In the genomic region with DNA sequence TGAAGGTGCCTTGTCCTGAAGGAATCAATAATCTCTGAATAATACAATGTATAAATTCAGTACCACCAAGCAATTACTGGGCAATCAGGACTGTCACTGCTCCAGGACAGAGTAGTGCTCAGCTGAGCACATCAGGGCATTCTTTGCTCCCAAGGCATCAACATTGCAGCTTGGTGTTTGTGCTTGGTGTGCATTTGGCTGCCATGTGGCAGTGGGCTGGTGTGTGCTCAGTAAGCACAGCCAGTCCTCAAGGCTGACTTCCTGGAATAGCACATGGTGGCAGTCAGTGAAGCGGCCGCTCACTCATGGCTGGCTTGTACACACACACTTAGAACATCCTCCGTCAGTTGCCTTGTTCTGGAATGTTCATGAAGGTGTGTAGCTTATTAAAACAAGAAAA, we compare ENCODE assay signal across 13 cellular contexts.
DNase-seq lines count a peak whose midpoint lies in the region; ATAC-seq and TF ChIP-seq lines count a peak whose summit lies in the region.
"Had no signal": no experiment of that assay in that cellular context is flagged by ENCODE, and none has a peak within 500 bp of the region (broad histone marks: within the 10 kb centered on the region; RNA-seq: fewer than 3 reads in every experiment).

No MANE protein-coding gene starts in this region.

- CTCF ChIA-PET in RWPE1 (lab: Yijun Ruan, JAX): no interaction called here

- POLR2A ChIA-PET in RWPE1 (lab: Yijun Ruan, JAX; ENCODE audit: low non-redundant PET): no interaction called here

- H3K27me3 ChIP-seq in esophagus muscularis mucosa (no peaks in the 10 kb centered on the region), trophoblast cell (ENCODE audit: insufficient read depth, low read length) (no peaks in the 10 kb centered on the region), sigmoid colon (no peaks in the 10 kb centered on the region)

- H4K91ac ChIP-seq in trophoblast cell (ENCODE audit: low read depth, low read length): no peak overlapping the region

- TF ChIP-seq POLR2A in esophagus muscularis mucosa (IDR thresholded peaks at IDR 0.05; ENCODE audit: low read depth): no peak
- no peak for TF ChIP-seq POLR2A in sigmoid colon (IDR thresholded peaks at IDR 0.05)

- no peak overlapping the region for H3K14ac ChIP-seq in trophoblast cell (ENCODE audit: low read length)

- H3K4me3 ChIP-seq in esophagus muscularis mucosa (no peak overlapping the region), trophoblast cell (ENCODE audit: low read depth, low read length) (no peak overlapping the region), sigmoid colon (no peak overlapping the region)

- H3K9ac ChIP-seq in trophoblast cell (ENCODE audit: low read length): no peak overlapping the region

- DNase-seq in DMS53 (lab: John Stamatoyannopoulos, UW): peak; percentile 11
- DNase-seq in DMS53 treated with DMSO at 0.1 percent for 48 hours (lab: John Stamatoyannopoulos, UW; ENCODE audit: unreplicated experiment): no peak
- DNase-seq in esophagus muscularis mucosa (ENCODE audit: extremely low spot score): peak; percentile 90
- no peak for DNase-seq in trophoblast cell
- no peak for DNase-seq in RWPE1 (ENCODE audit: low spot score)
- DNase-seq in sigmoid colon: no peak
- DNase-seq: 8988T; Calu3; CD4-positive, alpha-beta T cell; DMS 273 treated with DMSO at 0.1 percent for 48 hours; IMR-90; KBM-7 had no signal

- no peak for ATAC-seq in HG02571 (IDR thresholded peaks at IDR 0.05; ENCODE audit: unreplicated experiment)

- TF ChIP-seq EP300 in esophagus muscularis mucosa (IDR thresholded peaks at IDR 0.05) (no peak), sigmoid colon (IDR thresholded peaks at IDR 0.05) (no peak)

- peak overlapping the region; percentile 33 for H3K23ac ChIP-seq in trophoblast cell (ENCODE audit: low read length)

- no peak overlapping the region for H3K4me2 ChIP-seq in trophoblast cell (ENCODE audit: low read length)

- H2AK5ac ChIP-seq in trophoblast cell (ENCODE audit: low read length): no peak overlapping the region

- H4K8ac ChIP-seq in trophoblast cell (ENCODE audit: low read depth, low read length): no peak overlapping the region

- 100% methylated on average over 1 of the region's 3 CpGs for WGBS in esophagus muscularis mucosa
- WGBS in trophoblast cell (ENCODE audit: extremely low coverage, insufficient coverage, insufficient read length): no CpG with 5 or more reads among the region's 3 CpGs
- WGBS in sigmoid colon, 2 donors: 90 to 92% methylated on average over 3 of the region's 3 CpGs

- H2BK12ac ChIP-seq in trophoblast cell (ENCODE audit: low read length): no peak overlapping the region

- H3K4me1 ChIP-seq in esophagus muscularis mucosa: no peaks in the 10 kb centered on the region
- no peaks in the 10 kb centered on the region for H3K4me1 ChIP-seq in trophoblast cell (ENCODE audit: control insufficient read depth in 1 of 2, insufficient read depth in 2 of 2, low read length in 2 of 2)
- H3K4me1 ChIP-seq in sigmoid colon: no peaks in the 10 kb centered on the region

- intact Hi-C loops in esophagus muscularis mucosa (cut with DNase I) (no loop called here), sigmoid colon (cut with DNase I) (no loop called here)

- H3K9me3 ChIP-seq in esophagus muscularis mucosa (no peaks in the 10 kb centered on the region), trophoblast cell (ENCODE audit: insufficient read depth, low read depth, low read length) (peaks cover 2% of the 10 kb centered on the region), sigmoid colon (no peaks in the 10 kb centered on the region)

- no peak overlapping the region for H4K12ac ChIP-seq in trophoblast cell (ENCODE audit: low read depth, low read length)

- no peak overlapping the region for H3K27ac ChIP-seq in esophagus muscularis mucosa (replicated peaks in 1 of 4)
- no peak overlapping the region for H3K27ac ChIP-seq in trophoblast cell (ENCODE audit: low read depth, low read length)
- no peak overlapping the region for H3K27ac ChIP-seq in RWPE1
- H3K27ac ChIP-seq in sigmoid colon: no peak overlapping the region

- no peak overlapping the region for H3K18ac ChIP-seq in trophoblast cell (ENCODE audit: low read length)

- H3K36me3 ChIP-seq in esophagus muscularis mucosa (no peaks in the 10 kb centered on the region), trophoblast cell (ENCODE audit: control insufficient read depth in 1 of 2, insufficient read depth in 2 of 2, low read length in 2 of 2) (no peaks in the 10 kb centered on the region), sigmoid colon (no peaks in the 10 kb centered on the region)

- H3K79me2 ChIP-seq in trophoblast cell (ENCODE audit: control insufficient read depth, insufficient read depth, low read length, poor library complexity): no peaks in the 10 kb centered on the region

- H3K79me1 ChIP-seq in trophoblast cell (ENCODE audit: low read length): no peaks in the 10 kb centered on the region

- TF ChIP-seq CTCF in esophagus muscularis mucosa (IDR thresholded peaks at IDR 0.05): no peak
- no peak for TF ChIP-seq CTCF in RWPE1 (conservative IDR thresholded peaks at IDR 0.05; ENCODE audit: low read depth)
- no peak for TF ChIP-seq CTCF in sigmoid colon (IDR thresholded peaks at IDR 0.05)

- H2BK5ac ChIP-seq in trophoblast cell (ENCODE audit: low read depth, low read length, poor library complexity): no peak overlapping the region

- H2BK120ac ChIP-seq in trophoblast cell (ENCODE audit: insufficient read depth, low read length, poor library complexity): no peak overlapping the region

- no peak overlapping the region for H3K4ac ChIP-seq in trophoblast cell (ENCODE audit: low read depth, low read length)

- H2AFZ ChIP-seq in trophoblast cell (ENCODE audit: insufficient read depth, low read length, poor library complexity): no peak overlapping the region

Comparison
In these comparisons a context has a peak if more than half of its experiments do, and no peak if none do; other contexts are left out.
1. DNase-seq: peak in DMS53 (single experiment) and esophagus muscularis mucosa (single experiment); none in DMS53 treated with DMSO at 0.1 percent for 48 hours (single experiment), trophoblast cell (0 of 2), RWPE1 (single experiment) and sigmoid colon (single experiment).